8 cellular contexts compared by ENCODE assay signal in the genomic region with DNA sequence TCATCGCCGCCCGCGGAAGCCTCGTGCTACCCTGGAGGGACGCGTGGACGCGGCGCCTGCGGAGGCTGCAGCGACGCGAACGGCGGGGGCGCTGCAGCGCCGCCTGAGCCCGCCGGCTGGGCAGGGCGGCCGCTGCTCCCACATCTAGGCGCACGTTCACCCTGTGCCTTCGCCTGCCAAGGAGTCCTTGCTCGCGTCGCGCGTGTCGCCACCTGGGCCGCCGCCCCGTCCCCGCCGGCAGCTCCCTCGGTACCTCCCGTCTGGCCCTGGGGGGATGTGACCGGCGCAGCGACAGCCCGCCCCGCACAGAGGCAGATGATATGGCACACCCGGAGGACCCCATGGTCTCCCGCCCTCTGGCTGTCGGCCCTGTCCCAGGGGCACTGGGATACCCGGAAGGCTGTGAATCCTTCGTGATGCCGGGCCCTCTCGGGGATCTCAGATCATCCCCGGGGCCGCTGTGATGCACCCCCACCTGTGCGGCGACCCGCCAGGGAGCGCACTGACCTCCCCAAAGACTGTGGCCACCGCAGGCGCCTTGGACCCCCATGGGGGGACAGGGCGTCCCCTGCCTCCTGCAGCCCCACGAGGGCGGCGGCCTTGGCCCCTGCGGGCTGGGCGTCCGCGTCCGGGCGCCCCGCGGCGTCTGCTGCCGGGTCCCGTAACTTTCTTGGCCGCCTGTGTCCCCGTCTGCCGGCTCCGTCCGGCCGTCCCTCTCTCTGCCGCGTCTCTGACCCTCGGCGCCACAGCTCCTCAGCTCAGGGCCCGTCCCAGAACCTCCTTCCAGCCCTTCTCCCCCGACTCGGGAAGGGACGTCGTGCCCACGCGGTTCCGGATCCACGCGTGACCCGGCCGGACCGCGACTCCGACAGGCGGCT. TPM values are rescaled to one million over a fixed set of nuclear protein-coding genes. Genes with fewer than 3 reads are reported as not detected.
A peak's percentile ranks its signal among the peaks of the same experiment; 100 is the strongest.
DNase-seq lines count a peak whose midpoint lies in the region; ATAC-seq, FAIRE-seq and TF ChIP-seq lines count a peak whose summit lies in the region.

No MANE protein-coding gene starts in this region.

- H3K9me3 ChIP-seq in Panc1 (ENCODE audit: control insufficient read depth, insufficient read depth, low read depth, low read length), result no peaks in the 10 kb centered on the region

- BruUV-seq in Panc1 (replicated peaks; lab: Mats Ljungman, UMichigan), result TSS peak; percentile 81

- peaks cover 50% of the 10 kb centered on the region for H3K4me1 ChIP-seq in Panc1 (ENCODE audit: control insufficient read depth, insufficient read depth, low read length)

- DNase-seq in ELR (ENCODE audit: low read depth) (peak; percentile 55), Panc1 (ENCODE audit: low read depth, low spot score) (no peak), frontal cortex (ENCODE audit: low spot score in 2 of 2) (peak; percentile 84 to 90), nucleus accumbens (lab: John Stamatoyannopoulos, UW) (peak in 37 of 56 donors; percentile 19 to 76 (median 45)), ureter (ENCODE audit: low spot score) (peak; percentile 46), AG08395 (ENCODE audit: low spot score) (no peak)
- peak; percentile 86 for DNase-seq in activated effector memory CD4-positive, alpha-beta T cell treated with anti-CD3 and anti-CD28 coated beads, Interleukin-2, amount 50 U/mL, for 16 hours

- in situ Hi-C loops in Panc1 (cut with HindIII; ENCODE audit: low pct_unique_long_range_greater_than_20kb, low sequenced_read_pairs), result no loop called here

- H3K36me3 ChIP-seq in Panc1 (ENCODE audit: control insufficient read depth, insufficient read depth, low read length), result no peaks in the 10 kb centered on the region; the same call in 1 of the 2 replicates

- no peak for FAIRE-seq in frontal cortex (lab: Jason Lieb, UNC)

- POLR2A ChIA-PET in Panc1 (lab: Charles Lee), result interaction anchor here (0.7 kb wide), 1 partner anchor 17 kb away, joined by 8 read pairs; no protein-coding TSS in a partner anchor

- no peaks in the 10 kb centered on the region for H3K27me3 ChIP-seq in Panc1 (ENCODE audit: control insufficient read depth, insufficient read depth, low read length)

- H3K4me3 ChIP-seq in Panc1 (ENCODE audit: low read depth in 2 of 2, low read length in 2 of 2), result peak overlapping the region; percentile 60 to 68

- intact Hi-C loops in Panc1 (cut with micrococcal nuclease; ENCODE audit: unreplicated experiment), result no loop called here

- H3K27ac ChIP-seq in Panc1 (ENCODE audit: low read length), result peak overlapping the region; percentile 85

- TF ChIP-seq CTCF in Panc1 (IDR thresholded peaks at IDR 0.05), result peak; percentile 86

- CTCF ChIA-PET in Panc1 (lab: Charles Lee), result interaction anchor here (0.5 to 0.9 kb wide), 4 partner anchors 15 to 39 kb away, joined by 3 to 13 read pairs (median 3); no protein-coding TSS in a partner anchor

- ATAC-seq in HG02759 (IDR thresholded peaks at IDR 0.05; ENCODE audit: unreplicated experiment) (peak; percentile 29), Panc1 (peak; percentile 57)

RNA-seq across cellular contexts. Expression of a gene that starts 0.7 kb away (rescaled TPM):
- total RNA-seq in Panc1 (2021; ENCODE audit: unreplicated experiment) (26.7 TPM), frontal cortex (24.5 TPM), ureter (6.5 TPM)
- polyA plus RNA-seq in Panc1 (2012; ENCODE audit: insufficient read length), result 15.9 TPM

RNA-seq across cellular contexts. Expression of a gene that starts 3.1 kb away (rescaled TPM):
- total RNA-seq in Panc1 (2021; ENCODE audit: unreplicated experiment) (3.2 TPM), frontal cortex (3.3 TPM), ureter (not detected)
- 2.3 TPM for polyA plus RNA-seq in Panc1 (2012; ENCODE audit: insufficient read length)

RNA-seq across cellular contexts. Expression of a gene that starts 14.3 kb away (rescaled TPM):
- 25.0 TPM for total RNA-seq in Panc1 (2021; ENCODE audit: unreplicated experiment)
- polyA plus RNA-seq in Panc1 (2012; ENCODE audit: insufficient read length), result 18.1 TPM
- 7.7 TPM for total RNA-seq in frontal cortex
- total RNA-seq in ureter, result 1.5 TPM

RNA-seq across cellular contexts. Expression of a gene that starts 39.5 kb away (rescaled TPM):
- 282 TPM for total RNA-seq in Panc1 (2021; ENCODE audit: unreplicated experiment)
- 497 TPM for polyA plus RNA-seq in Panc1 (2012; ENCODE audit: insufficient read length)
- total RNA-seq in frontal cortex, result 10.6 TPM
- total RNA-seq in ureter, result 170 TPM

RNA-seq across cellular contexts. Expression of a gene that starts 45.0 kb away (rescaled TPM):
- total RNA-seq in Panc1 (2021; ENCODE audit: unreplicated experiment) (35.8 TPM), frontal cortex (12.6 TPM), ureter (7.8 TPM)
- 17.6 TPM for polyA plus RNA-seq in Panc1 (2012; ENCODE audit: insufficient read length)

Comparison
In these comparisons a context has a peak if more than half of its experiments do, and no peak if none do; other contexts are left out.
1. DNase-seq: peak in ELR (single experiment), activated effector memory CD4-positive, alpha-beta T cell treated with anti-CD3 and anti-CD28 coated beads, Interleukin-2, amount 50 U/mL, for 16 hours (single experiment), frontal cortex (2 of 2), nucleus accumbens (37 of 56) and ureter (single experiment); none in Panc1 (single experiment) and AG08395 (single experiment).